In genomic region chr21:46636181-46636512, GRCh38 we compare ENCODE assay signal across 8 cellular contexts. TPM values are rescaled to one million over a fixed set of nuclear protein-coding genes. Genes with fewer than 3 reads are reported as not detected.
DNase-seq lines count a peak whose midpoint lies in the region; ATAC-seq and TF ChIP-seq lines count a peak whose summit lies in the region.

No MANE protein-coding gene starts in this region.

- no peaks in the 10 kb centered on the region for H3K27me3 ChIP-seq in naive thymus-derived CD4-positive, alpha-beta T cell (ENCODE audit: control insufficient read depth in 2 of 2, insufficient read depth in 2 of 2, low read length in 2 of 2)

- H3K27ac ChIP-seq in cingulate gyrus (ENCODE audit: low read depth, low read length), result peak overlapping the region; percentile 99
- peak overlapping the region; percentile 93 for H3K27ac ChIP-seq in naive thymus-derived CD4-positive, alpha-beta T cell (ENCODE audit: low read depth, low read length)

- TF ChIP-seq EP300 in Ishikawa (IDR thresholded peaks at IDR 0.05; ENCODE audit: borderline replicate concordance), result no peak

- peak overlapping the region; percentile 85 to 99 (median 98) for H3K4me3 Mint-ChIP-seq in naive thymus-derived CD4-positive, alpha-beta T cell

- peaks cover 47 to 48% of the 10 kb centered on the region in 2 donors for H3K4me1 ChIP-seq in naive thymus-derived CD4-positive, alpha-beta T cell (ENCODE audit: control insufficient read depth in 2 of 2, insufficient read depth in 2 of 2, low read length in 2 of 2)

- H3K9me3 ChIP-seq in naive thymus-derived CD4-positive, alpha-beta T cell (ENCODE audit: control insufficient read depth in 2 of 3, low read length in 3 of 3), result no peaks in the 10 kb centered on the region

- TF ChIP-seq CTCF in AG09309 (IDR thresholded peaks at IDR 0.05; ENCODE audit: control insufficient read depth, insufficient read depth, low read depth, low read length, missing control alignments), result no peak

- peaks cover 10 to 38% (median 33%) of the 10 kb centered on the region in 5 donors for H3K36me3 Mint-ChIP-seq in naive thymus-derived CD4-positive, alpha-beta T cell

- intact Hi-C loops in naive thymus-derived CD4-positive, alpha-beta T cell (cut with micrococcal nuclease), result loop anchor here (2.0 kb wide), 2 partner anchors 25 to 77 kb away; no protein-coding TSS in a partner anchor

- peaks cover 57 to 85% (median 75%) of the 10 kb centered on the region in 7 donors for H3K4me1 Mint-ChIP-seq in naive thymus-derived CD4-positive, alpha-beta T cell

- POLR2A ChIA-PET in naive thymus-derived CD4-positive, alpha-beta T cell (lab: Charles Lee), result interaction anchor here (0.9 to 9.3 kb wide), 22 partner anchors 10 to 212 kb away, joined by 3 to 226 read pairs (median 7); partner anchors contain the start of gene S100B

- peak overlapping the region; percentile 100 for H3K4me3 ChIP-seq in AG09309 (ENCODE audit: control insufficient read depth, low read depth, low read length)
- H3K4me3 ChIP-seq in naive thymus-derived CD4-positive, alpha-beta T cell (ENCODE audit: low read length), result peak overlapping the region; percentile 99

- peaks cover 0 to 4% (median 0%) of the 10 kb centered on the region in 11 donors for H3K9me3 Mint-ChIP-seq in naive thymus-derived CD4-positive, alpha-beta T cell

- no peak for TF ChIP-seq RAD21 in Ishikawa (IDR thresholded peaks at IDR 0.05; ENCODE audit: low read depth)

- DNase-seq in AG09309 (ENCODE audit: low read depth) (no peak), GM19240 (ENCODE audit: insufficient read length, low spot score) (no peak), ecto neural progenitor cell (ENCODE audit: low spot score) (no peak)
- DNase-seq in naive thymus-derived CD4-positive, alpha-beta T cell, result peak in 1 of 9 donors; percentile 15
- no peak for DNase-seq in NK-92 treated with Interleukin-12 subunit alpha and Interleukin-12 subunit beta, amount 100 ng/mL, for 24 hours (lab: John Stamatoyannopoulos, UW)

- peaks cover 4 to 12% (median 5%) of the 10 kb centered on the region in 3 experiments for H3K36me3 ChIP-seq in naive thymus-derived CD4-positive, alpha-beta T cell (ENCODE audit: control insufficient read depth in 2 of 3, insufficient read depth in 3 of 3, low read length in 3 of 3)

- H3K27me3 Mint-ChIP-seq in naive thymus-derived CD4-positive, alpha-beta T cell, result peaks cover 0 to 4% (median 0%) of the 10 kb centered on the region in 5 donors

- ATAC-seq in naive thymus-derived CD4-positive, alpha-beta T cell, result no peak
- ATAC-seq in HG02623 (IDR thresholded peaks at IDR 0.05; ENCODE audit: unreplicated experiment), result no peak

- peak overlapping the region; percentile 89 to 100 (median 97) for H3K27ac Mint-ChIP-seq in naive thymus-derived CD4-positive, alpha-beta T cell

- CTCF ChIA-PET in naive thymus-derived CD4-positive, alpha-beta T cell (lab: Charles Lee), result interaction anchor here (0.7 to 3.6 kb wide), 5 partner anchors 11 to 378 kb away, joined by 3 to 15 read pairs (median 6); no protein-coding TSS in a partner anchor

TF ChIP-seq in Ishikawa, 13 proteins besides CTCF, POLR2A, EP300 and RAD21:
- TF ChIP-seq ZBTB7A (IDR thresholded peaks at IDR 0.05; ENCODE audit: low read depth), result 0 out of 2 replicates have a peak, but pooled peaks have one; percentile 64
- TF ChIP-seq TCF12 (IDR thresholded peaks at IDR 0.05; ENCODE audit: low read depth), result no peak

RNA-seq across cellular contexts. Expression of gene PRMT2, which starts 0.7 kb away (rescaled TPM):
- 100 to 1,000 TPM; 125 to 268 (median 177) TPM for total RNA-seq in naive thymus-derived CD4-positive, alpha-beta T cell
- 100 to 1,000 TPM; 326 to 377 TPM for polyA plus RNA-seq in naive thymus-derived CD4-positive, alpha-beta T cell

RNA-seq across cellular contexts. Expression of gene S100B, which starts 31.3 kb away (rescaled TPM):
- total RNA-seq in naive thymus-derived CD4-positive, alpha-beta T cell, result 1 to 10 TPM in 1 of 5 experiments, under 1 TPM in 4; 0.27 to 2.3 (median 0.95) TPM
- polyA plus RNA-seq in naive thymus-derived CD4-positive, alpha-beta T cell, result 1 to 10 TPM; 1.1 to 7.0 TPM
